1 cellular context compared by ENCODE assay signal in the genomic region with DNA sequence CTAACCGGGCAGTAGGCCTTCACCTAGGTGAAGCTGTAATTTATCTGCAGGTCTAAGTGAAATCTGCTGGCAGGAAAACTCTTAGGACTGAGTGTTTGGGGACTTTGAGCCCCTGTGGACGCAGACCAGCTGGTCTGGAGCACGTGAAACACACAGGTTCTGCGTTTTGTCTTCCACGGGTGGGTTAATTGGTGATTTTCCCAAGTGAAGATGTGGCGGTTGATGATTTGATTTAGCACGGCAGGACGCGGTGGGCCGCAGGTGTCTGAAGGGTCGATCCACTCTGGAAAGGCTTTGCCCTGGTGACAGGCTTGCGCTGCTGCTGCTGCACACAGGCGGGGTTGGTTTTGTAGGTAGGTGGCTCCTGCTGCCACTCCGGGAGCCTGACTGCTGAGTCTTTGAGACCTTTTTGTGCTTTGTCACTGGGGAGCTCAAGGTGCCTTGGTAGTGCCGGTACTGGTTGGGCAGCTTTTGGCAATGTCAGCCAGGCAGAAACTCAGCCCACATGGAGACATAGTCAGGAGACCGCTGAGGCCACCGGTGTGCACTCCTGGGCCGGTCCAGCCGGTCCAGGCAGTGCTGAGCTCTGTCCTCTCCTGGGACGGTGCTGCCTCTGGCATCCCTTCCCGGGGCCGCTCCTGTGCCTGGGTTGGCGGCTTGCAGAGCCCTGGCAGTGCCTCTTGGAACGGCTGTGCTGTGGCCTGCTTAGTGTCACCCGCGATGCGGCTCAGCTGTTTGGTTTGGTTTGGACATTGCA.
TF ChIP-seq lines count a peak whose summit lies in the region.

No MANE protein-coding gene starts in this region.

TF ChIP-seq in GM23338, 12 proteins besides CTCF, POLR2A, EP300 and RAD21 (continued from another document):
- TF ChIP-seq, protein P1, sequence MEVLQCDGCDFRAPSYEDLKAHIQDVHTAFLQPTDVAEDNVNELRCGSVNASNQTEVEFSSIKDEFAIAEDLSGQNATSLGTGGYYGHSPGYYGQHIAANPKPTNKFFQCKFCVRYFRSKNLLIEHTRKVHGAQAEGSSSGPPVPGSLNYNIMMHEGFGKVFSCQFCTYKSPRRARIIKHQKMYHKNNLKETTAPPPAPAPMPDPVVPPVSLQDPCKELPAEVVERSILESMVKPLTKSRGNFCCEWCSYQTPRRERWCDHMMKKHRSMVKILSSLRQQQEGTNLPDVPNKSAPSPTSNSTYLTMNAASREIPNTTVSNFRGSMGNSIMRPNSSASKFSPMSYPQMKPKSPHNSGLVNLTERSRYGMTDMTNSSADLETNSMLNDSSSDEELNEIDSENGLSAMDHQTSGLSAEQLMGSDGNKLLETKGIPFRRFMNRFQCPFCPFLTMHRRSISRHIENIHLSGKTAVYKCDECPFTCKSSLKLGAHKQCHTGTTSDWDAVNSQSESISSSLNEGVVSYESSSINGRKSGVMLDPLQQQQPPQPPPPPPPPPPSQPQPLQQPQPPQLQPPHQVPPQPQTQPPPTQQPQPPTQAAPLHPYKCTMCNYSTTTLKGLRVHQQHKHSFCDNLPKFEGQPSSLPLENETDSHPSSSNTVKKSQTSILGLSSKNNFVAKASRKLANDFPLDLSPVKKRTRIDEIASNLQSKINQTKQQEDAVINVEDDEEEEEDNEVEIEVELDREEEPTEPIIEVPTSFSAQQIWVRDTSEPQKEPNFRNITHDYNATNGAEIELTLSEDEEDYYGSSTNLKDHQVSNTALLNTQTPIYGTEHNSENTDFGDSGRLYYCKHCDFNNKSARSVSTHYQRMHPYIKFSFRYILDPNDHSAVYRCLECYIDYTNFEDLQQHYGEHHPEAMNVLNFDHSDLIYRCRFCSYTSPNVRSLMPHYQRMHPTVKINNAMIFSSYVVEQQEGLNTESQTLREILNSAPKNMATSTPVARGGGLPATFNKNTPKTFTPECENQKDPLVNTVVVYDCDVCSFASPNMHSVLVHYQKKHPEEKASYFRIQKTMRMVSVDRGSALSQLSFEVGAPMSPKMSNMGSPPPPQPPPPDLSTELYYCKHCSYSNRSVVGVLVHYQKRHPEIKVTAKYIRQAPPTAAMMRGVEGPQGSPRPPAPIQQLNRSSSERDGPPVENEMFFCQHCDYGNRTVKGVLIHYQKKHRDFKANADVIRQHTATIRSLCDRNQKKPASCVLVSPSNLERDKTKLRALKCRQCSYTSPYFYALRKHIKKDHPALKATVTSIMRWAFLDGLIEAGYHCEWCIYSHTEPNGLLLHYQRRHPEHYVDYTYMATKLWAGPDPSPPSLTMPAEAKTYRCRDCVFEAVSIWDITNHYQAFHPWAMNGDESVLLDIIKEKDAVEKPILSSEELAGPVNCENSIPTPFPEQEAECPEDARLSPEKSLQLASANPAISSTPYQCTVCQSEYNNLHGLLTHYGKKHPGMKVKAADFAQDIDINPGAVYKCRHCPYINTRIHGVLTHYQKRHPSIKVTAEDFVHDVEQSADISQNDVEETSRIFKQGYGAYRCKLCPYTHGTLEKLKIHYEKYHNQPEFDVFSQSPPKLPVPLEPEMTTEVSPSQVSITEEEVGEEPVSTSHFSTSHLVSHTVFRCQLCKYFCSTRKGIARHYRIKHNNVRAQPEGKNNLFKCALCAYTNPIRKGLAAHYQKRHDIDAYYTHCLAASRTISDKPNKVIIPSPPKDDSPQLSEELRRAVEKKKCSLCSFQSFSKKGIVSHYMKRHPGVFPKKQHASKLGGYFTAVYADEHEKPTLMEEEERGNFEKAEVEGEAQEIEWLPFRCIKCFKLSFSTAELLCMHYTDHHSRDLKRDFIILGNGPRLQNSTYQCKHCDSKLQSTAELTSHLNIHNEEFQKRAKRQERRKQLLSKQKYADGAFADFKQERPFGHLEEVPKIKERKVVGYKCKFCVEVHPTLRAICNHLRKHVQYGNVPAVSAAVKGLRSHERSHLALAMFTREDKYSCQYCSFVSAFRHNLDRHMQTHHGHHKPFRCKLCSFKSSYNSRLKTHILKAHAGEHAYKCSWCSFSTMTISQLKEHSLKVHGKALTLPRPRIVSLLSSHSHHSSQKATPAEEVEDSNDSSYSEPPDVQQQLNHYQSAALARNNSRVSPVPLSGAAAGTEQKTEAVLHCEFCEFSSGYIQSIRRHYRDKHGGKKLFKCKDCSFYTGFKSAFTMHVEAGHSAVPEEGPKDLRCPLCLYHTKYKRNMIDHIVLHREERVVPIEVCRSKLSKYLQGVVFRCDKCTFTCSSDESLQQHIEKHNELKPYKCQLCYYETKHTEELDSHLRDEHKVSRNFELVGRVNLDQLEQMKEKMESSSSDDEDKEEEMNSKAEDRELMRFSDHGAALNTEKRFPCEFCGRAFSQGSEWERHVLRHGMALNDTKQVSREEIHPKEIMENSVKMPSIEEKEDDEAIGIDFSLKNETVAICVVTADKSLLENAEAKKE (CRISPR knock-in tag; IDR thresholded peaks at IDR 0.05), result no peak
